In genomic region chr3:139433089-139433488, GRCh38 we compare ENCODE assay signal across 8 cellular contexts. TPM values are rescaled to one million over a fixed set of nuclear protein-coding genes. Genes with fewer than 3 reads are reported as not detected.
"Had no signal": no experiment of that assay in that cellular context is flagged by ENCODE, and none has a peak within 500 bp of the region (broad histone marks: within the 10 kb centered on the region; RNA-seq: fewer than 3 reads in every experiment).

No MANE protein-coding gene starts in this region.

- H3K4me3 ChIP-seq: GM12878 had no signal

- FAIRE-seq: G401.6, GM12878, GM12891, GM12892, GM18507, GM19239 had no signal

- ATAC-seq: GM12878 had no signal

- DNase-seq: GDM1, GF-D8 had no signal

RNA-seq across cellular contexts. Expression of gene RBP2, which starts 43.2 kb away (rescaled TPM):
- total RNA-seq: GM12878 had no signal
- polyA plus RNA-seq: GM12878 had no signal
